Comparison of ENCODE assay signal across 8 cellular contexts in the genomic region with DNA sequence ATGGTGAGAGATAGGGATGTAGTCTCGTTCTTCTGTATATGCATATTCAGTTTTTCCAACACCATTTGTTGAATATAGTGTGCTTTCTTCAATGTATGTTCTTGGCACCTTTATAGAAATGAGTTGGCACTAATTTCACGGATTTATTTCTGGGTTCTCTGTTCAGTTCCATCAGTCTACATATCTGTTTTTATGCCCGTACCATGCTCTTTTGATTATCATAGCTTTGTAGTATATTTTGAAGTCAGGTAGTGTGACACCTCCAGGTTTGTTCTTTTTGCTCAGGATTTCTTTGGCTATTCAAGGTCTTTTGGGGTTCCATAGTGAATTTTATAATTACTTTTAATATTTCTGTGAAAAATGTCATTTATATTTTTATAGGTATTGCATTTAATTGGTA. TPM values are rescaled to one million over a fixed set of nuclear protein-coding genes. Genes with fewer than 3 reads are reported as not detected.
"Had no signal": no experiment of that assay in that cellular context is flagged by ENCODE, and none has a peak within 500 bp of the region (broad histone marks: within the 10 kb centered on the region; RNA-seq: fewer than 3 reads in every experiment).

No MANE protein-coding gene starts in this region.

- ATAC-seq: GM12878 had no signal

- DNase-seq: GDM1, GF-D8 had no signal

- H3K4me3 ChIP-seq: GM12878 had no signal

- FAIRE-seq: G401.6, GM12878, GM12891, GM12892, GM19239 had no signal

RNA-seq across cellular contexts. Expression of gene ZNF793, which starts 14.5 kb away (rescaled TPM):
- total RNA-seq: G401 had no signal
